ENCODE assay signal across 1 cellular context in the genomic region with DNA sequence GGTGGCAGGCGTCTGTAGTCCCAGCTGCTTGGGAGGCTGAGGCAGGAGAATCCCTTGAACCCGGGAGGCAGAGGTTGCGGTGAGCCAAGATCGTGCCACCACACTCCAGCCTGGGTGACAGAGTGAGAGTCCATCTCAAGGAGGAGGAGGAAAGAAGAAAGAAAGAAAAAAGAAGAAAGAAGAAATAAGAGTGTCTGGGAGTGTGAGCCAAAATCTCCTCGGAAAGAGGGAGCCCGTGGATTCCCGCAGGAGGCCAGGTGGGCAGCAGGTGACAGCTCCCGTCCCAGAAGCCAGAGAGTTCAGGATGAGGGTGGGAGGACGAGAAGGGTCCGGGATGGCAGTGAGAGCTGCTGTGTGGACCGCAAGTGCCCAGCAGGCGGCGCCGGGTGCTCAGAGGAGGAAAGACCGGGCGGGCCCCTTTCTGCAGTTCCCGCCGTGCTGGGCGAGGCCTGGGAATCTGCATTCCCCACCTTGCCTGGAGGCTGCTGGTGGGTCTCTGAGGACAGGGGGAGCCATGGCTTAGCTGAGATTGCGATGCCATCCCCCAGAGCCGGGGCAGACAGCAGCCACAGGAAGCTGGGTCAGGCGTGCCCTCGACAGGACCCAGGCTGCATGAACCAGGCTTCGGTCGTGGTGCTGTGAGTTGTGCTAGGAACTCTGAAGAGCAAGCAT.
TF ChIP-seq lines count a peak whose summit lies in the region.

No MANE protein-coding gene starts in this region.

TF ChIP-seq in K562, 482 proteins besides CTCF, POLR2A, EP300 and RAD21 (continues in another document):
- TF ChIP-seq, protein P1, sequence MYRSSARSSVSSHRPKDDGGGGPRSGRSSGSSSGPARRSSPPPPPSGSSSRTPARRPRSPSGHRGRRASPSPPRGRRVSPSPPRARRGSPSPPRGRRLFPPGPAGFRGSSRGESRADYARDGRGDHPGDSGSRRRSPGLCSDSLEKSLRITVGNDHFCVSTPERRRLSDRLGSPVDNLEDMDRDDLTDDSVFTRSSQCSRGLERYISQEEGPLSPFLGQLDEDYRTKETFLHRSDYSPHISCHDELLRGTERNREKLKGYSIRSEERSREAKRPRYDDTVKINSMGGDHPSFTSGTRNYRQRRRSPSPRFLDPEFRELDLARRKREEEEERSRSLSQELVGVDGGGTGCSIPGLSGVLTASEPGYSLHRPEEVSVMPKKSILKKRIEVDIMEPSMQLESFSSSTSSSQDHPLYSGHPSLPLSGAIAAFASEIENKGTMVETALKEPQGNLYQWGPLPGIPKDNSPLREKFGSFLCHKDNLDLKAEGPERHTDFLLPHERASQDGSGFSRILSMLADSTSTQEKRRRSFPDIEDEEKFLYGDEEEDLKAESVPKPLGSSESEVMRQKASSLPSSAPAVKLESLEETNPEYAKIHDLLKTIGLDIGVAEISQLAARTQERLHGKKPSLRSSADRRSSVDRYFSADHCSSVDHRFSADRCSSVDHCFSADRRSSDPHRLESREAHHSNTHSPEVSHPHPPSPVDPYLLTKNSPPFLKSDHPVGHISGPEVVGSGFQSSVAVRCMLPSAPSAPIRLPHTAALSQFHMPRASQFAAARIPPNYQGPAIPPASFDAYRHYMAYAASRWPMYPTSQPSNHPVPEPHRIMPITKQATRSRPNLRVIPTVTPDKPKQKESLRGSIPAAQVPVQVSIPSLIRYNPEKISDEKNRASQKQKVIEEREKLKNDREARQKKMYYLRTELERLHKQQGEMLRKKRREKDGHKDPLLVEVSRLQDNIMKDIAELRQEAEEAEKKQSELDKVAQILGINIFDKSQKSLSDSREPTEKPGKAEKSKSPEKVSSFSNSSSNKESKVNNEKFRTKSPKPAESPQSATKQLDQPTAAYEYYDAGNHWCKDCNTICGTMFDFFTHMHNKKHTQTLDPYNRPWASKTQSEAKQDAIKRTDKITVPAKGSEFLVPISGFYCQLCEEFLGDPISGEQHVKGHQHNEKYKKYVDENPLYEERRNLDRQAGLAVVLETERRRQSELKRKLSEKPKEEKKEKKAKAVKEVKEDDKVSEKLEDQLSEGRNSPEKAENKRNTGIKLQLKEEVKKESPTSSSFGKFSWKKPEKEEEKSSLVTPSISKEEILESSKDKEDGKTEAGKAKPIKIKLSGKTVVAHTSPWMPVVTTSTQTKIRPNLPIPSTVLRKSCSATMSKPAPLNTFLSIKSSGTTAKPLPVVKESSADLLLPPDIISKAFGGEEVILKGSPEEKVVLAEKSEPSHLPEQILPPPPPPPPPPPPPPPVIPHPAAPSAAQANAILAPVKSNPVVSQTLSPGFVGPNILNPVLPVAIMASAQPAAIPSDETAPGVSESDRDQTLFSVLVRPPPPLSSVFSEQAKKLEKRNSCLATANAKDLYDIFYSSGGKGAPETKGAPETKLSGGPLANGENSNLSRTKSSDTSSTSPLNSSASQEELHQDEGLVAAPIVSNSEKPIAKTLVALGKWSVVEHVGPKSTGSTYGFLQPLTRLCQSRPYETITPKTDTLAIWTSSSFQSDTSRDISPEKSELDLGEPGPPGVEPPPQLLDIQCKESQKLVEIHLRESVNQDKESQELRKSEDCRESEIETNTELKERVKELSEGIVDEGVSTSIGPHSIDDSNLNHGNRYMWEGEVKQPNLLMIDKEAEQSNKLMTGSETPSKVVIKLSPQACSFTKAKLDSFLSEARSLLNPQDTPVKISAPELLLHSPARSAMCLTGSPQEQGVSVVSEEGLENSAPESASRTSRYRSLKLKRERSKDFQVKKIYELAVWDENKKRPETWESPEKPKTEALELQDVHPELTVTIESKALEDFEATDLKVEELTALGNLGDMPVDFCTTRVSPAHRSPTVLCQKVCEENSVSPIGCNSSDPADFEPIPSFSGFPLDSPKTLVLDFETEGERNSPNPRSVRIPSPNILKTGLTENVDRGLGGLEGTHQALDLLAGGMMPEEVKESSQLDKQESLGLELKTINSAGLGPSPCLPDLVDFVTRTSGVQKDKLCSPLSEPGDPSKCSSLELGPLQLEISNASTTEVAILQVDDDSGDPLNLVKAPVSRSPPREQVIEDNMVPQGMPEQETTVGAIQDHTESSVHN (IDR thresholded peaks at IDR 0.05; ENCODE audit: borderline replicate concordance in 1 of 2, low read depth in 1 of 2): no peak
- no peak for TF ChIP-seq ZNF232 (CRISPR knock-in tag; IDR thresholded peaks at IDR 0.05)
- 0 out of 2 replicates have a peak, but pooled peaks have one; percentile 34 for TF ChIP-seq CREM (IDR thresholded peaks at IDR 0.05; ENCODE audit: low read depth)
- TF ChIP-seq BCOR (IDR thresholded peaks at IDR 0.05): 0 out of 2 replicates have a peak, but pooled peaks have one; percentile 53
- TF ChIP-seq RB1 (IDR thresholded peaks at IDR 0.05; ENCODE audit: low read depth): peak; percentile 99
- no peak for TF ChIP-seq FOXA3 (CRISPR knock-in tag; conservative IDR thresholded peaks at IDR 0.05 in 1 of 2, IDR thresholded peaks at IDR 0.05 in 1 of 2)
- TF ChIP-seq SUPT5H (IDR thresholded peaks at IDR 0.05): no peak
- TF ChIP-seq CREB1 (IDR thresholded peaks at IDR 0.05): no peak
- TF ChIP-seq CREB1 (CRISPR knock-in tag; IDR thresholded peaks at IDR 0.05): 0 out of 2 replicates have a peak, but pooled peaks have one; percentile 17
- TF ChIP-seq ZNF507 (tag; conservative IDR thresholded peaks at IDR 0.05): no peak
- no peak for TF ChIP-seq HDAC1 (IDR thresholded peaks at IDR 0.05)
- TF ChIP-seq SRF (CRISPR knock-in tag; IDR thresholded peaks at IDR 0.05): 0 out of 4 replicates have a peak, but pooled peaks of 1 of the 2 experiments have one; percentile 37
- TF ChIP-seq, protein P2, sequence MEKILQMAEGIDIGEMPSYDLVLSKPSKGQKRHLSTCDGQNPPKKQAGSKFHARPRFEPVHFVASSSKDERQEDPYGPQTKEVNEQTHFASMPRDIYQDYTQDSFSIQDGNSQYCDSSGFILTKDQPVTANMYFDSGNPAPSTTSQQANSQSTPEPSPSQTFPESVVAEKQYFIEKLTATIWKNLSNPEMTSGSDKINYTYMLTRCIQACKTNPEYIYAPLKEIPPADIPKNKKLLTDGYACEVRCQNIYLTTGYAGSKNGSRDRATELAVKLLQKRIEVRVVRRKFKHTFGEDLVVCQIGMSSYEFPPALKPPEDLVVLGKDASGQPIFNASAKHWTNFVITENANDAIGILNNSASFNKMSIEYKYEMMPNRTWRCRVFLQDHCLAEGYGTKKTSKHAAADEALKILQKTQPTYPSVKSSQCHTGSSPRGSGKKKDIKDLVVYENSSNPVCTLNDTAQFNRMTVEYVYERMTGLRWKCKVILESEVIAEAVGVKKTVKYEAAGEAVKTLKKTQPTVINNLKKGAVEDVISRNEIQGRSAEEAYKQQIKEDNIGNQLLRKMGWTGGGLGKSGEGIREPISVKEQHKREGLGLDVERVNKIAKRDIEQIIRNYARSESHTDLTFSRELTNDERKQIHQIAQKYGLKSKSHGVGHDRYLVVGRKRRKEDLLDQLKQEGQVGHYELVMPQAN (IDR thresholded peaks at IDR 0.05; ENCODE audit: borderline replicate concordance): peak; percentile 28; the same call in 1 of the 2 replicates
- no peak for TF ChIP-seq BDP1 (IDR thresholded peaks at IDR 0.05; ENCODE audit: insufficient read depth, insufficient read length)
- no peak for TF ChIP-seq ZNF133 (CRISPR knock-in tag; IDR thresholded peaks at IDR 0.05)
- peak; percentile 91 for TF ChIP-seq XRCC5 (IDR thresholded peaks at IDR 0.05; ENCODE audit: low read depth, low read length)
- no peak for TF ChIP-seq ZNF445 (CRISPR knock-in tag; IDR thresholded peaks at IDR 0.05; ENCODE audit: low read depth)
- no peak for TF ChIP-seq FOXJ3 (CRISPR knock-in tag; IDR thresholded peaks at IDR 0.05)
- 0 out of 2 replicates have a peak, but pooled peaks have one; percentile 13 for TF ChIP-seq LARP7 (IDR thresholded peaks at IDR 0.05)
- TF ChIP-seq, protein P3, sequence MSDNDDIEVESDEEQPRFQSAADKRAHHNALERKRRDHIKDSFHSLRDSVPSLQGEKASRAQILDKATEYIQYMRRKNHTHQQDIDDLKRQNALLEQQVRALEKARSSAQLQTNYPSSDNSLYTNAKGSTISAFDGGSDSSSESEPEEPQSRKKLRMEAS (CRISPR knock-in tag; IDR thresholded peaks at IDR 0.05): no peak
- no peak for TF ChIP-seq ZNF699 (CRISPR knock-in tag; IDR thresholded peaks at IDR 0.05; ENCODE audit: insufficient replicate concordance)
- peak; percentile 52; the same call in 1 of the 2 replicates for TF ChIP-seq SMAD4 (CRISPR knock-in tag; conservative IDR thresholded peaks at IDR 0.05)
- TF ChIP-seq, protein P4, sequence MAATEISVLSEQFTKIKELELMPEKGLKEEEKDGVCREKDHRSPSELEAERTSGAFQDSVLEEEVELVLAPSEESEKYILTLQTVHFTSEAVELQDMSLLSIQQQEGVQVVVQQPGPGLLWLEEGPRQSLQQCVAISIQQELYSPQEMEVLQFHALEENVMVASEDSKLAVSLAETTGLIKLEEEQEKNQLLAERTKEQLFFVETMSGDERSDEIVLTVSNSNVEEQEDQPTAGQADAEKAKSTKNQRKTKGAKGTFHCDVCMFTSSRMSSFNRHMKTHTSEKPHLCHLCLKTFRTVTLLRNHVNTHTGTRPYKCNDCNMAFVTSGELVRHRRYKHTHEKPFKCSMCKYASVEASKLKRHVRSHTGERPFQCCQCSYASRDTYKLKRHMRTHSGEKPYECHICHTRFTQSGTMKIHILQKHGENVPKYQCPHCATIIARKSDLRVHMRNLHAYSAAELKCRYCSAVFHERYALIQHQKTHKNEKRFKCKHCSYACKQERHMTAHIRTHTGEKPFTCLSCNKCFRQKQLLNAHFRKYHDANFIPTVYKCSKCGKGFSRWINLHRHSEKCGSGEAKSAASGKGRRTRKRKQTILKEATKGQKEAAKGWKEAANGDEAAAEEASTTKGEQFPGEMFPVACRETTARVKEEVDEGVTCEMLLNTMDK (IDR thresholded peaks at IDR 0.05; ENCODE audit: borderline replicate concordance, insufficient read depth, low read depth, low read length, poor library complexity, severe bottlenecking): peak; percentile 46
- TF ChIP-seq, protein P5, sequence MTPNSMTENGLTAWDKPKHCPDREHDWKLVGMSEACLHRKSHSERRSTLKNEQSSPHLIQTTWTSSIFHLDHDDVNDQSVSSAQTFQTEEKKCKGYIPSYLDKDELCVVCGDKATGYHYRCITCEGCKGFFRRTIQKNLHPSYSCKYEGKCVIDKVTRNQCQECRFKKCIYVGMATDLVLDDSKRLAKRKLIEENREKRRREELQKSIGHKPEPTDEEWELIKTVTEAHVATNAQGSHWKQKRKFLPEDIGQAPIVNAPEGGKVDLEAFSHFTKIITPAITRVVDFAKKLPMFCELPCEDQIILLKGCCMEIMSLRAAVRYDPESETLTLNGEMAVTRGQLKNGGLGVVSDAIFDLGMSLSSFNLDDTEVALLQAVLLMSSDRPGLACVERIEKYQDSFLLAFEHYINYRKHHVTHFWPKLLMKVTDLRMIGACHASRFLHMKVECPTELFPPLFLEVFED (CRISPR knock-in tag; conservative IDR thresholded peaks at IDR 0.05): no peak
- no peak for TF ChIP-seq HDAC2 (IDR thresholded peaks at IDR 0.05)
- TF ChIP-seq, protein P6, sequence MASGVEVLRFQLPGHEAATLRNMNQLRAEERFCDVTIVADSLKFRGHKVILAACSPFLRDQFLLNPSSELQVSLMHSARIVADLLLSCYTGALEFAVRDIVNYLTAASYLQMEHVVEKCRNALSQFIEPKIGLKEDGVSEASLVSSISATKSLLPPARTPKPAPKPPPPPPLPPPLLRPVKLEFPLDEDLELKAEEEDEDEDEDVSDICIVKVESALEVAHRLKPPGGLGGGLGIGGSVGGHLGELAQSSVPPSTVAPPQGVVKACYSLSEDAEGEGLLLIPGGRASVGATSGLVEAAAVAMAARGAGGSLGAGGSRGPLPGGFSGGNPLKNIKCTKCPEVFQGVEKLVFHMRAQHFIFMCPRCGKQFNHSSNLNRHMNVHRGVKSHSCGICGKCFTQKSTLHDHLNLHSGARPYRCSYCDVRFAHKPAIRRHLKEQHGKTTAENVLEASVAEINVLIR (CRISPR knock-in tag; IDR thresholded peaks at IDR 0.05): no peak
- TF ChIP-seq, protein P7, sequence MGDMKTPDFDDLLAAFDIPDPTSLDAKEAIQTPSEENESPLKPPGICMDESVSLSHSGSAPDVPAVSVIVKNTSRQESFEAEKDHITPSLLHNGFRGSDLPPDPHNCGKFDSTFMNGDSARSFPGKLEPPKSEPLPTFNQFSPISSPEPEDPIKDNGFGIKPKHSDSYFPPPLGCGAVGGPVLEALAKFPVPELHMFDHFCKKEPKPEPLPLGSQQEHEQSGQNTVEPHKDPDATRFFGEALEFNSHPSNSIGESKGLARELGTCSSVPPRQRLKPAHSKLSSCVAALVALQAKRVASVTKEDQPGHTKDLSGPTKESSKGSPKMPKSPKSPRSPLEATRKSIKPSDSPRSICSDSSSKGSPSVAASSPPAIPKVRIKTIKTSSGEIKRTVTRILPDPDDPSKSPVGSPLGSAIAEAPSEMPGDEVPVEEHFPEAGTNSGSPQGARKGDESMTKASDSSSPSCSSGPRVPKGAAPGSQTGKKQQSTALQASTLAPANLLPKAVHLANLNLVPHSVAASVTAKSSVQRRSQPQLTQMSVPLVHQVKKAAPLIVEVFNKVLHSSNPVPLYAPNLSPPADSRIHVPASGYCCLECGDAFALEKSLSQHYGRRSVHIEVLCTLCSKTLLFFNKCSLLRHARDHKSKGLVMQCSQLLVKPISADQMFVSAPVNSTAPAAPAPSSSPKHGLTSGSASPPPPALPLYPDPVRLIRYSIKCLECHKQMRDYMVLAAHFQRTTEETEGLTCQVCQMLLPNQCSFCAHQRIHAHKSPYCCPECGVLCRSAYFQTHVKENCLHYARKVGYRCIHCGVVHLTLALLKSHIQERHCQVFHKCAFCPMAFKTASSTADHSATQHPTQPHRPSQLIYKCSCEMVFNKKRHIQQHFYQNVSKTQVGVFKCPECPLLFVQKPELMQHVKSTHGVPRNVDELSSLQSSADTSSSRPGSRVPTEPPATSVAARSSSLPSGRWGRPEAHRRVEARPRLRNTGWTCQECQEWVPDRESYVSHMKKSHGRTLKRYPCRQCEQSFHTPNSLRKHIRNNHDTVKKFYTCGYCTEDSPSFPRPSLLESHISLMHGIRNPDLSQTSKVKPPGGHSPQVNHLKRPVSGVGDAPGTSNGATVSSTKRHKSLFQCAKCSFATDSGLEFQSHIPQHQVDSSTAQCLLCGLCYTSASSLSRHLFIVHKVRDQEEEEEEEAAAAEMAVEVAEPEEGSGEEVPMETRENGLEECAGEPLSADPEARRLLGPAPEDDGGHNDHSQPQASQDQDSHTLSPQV (IDR thresholded peaks at IDR 0.05): no peak
- TF ChIP-seq, protein P8, sequence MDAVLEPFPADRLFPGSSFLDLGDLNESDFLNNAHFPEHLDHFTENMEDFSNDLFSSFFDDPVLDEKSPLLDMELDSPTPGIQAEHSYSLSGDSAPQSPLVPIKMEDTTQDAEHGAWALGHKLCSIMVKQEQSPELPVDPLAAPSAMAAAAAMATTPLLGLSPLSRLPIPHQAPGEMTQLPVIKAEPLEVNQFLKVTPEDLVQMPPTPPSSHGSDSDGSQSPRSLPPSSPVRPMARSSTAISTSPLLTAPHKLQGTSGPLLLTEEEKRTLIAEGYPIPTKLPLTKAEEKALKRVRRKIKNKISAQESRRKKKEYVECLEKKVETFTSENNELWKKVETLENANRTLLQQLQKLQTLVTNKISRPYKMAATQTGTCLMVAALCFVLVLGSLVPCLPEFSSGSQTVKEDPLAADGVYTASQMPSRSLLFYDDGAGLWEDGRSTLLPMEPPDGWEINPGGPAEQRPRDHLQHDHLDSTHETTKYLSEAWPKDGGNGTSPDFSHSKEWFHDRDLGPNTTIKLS (IDR thresholded peaks at IDR 0.05; ENCODE audit: borderline replicate concordance, low read depth): no peak
- TF ChIP-seq MTA3 (IDR thresholded peaks at IDR 0.05; ENCODE audit: borderline replicate concordance): peak; percentile 54; the same call in 1 of the 2 replicates
- TF ChIP-seq E2F3 (CRISPR knock-in tag; IDR thresholded peaks at IDR 0.05): peak; percentile 90
- peak in 1 of 2 experiments; percentile 42; a peak in 1 of 4 replicates for TF ChIP-seq RCOR1 (IDR thresholded peaks at IDR 0.05; ENCODE audit: borderline replicate concordance in 1 of 2, low read depth in 2 of 2, low read length in 2 of 2)
- no peak for TF ChIP-seq PTTG1 (tag; IDR thresholded peaks at IDR 0.05; ENCODE audit: low read depth)
